Comparison of ENCODE assay signal across 1 cellular context in the genomic region with DNA sequence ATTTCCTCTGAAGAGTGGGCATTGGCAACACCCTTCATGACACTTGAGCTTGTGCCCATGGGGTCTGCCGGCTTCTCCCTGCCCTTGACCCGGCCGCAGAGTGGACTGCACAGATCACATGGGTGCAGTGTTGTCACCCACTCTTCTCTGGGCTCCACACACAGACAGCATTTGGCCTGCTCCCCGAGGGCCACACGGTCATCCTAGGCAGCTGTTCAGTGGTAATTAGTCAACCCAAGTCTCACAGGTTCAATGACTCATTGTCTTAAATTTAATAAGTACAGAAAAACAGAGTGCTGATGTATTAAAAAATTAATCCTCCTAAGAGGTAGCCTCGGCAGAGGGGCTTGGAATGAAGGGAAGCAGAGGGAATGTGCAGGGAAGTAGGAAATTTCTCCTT.
A peak's percentile ranks its signal among the peaks of the same experiment; 100 is the strongest.
TF ChIP-seq lines count a peak whose summit lies in the region.

No MANE protein-coding gene starts in this region.

TF ChIP-seq in GM12878, 131 proteins besides CTCF, POLR2A, EP300 and RAD21:
- TF ChIP-seq MEF2B (IDR thresholded peaks at IDR 0.05; ENCODE audit: partially characterized antibody, poor library complexity, severe bottlenecking) = peak; percentile 48
- TF ChIP-seq DPF2 (IDR thresholded peaks at IDR 0.05) = peak; percentile 59; the same call in 1 of the 2 replicates
- TF ChIP-seq, protein P1, sequence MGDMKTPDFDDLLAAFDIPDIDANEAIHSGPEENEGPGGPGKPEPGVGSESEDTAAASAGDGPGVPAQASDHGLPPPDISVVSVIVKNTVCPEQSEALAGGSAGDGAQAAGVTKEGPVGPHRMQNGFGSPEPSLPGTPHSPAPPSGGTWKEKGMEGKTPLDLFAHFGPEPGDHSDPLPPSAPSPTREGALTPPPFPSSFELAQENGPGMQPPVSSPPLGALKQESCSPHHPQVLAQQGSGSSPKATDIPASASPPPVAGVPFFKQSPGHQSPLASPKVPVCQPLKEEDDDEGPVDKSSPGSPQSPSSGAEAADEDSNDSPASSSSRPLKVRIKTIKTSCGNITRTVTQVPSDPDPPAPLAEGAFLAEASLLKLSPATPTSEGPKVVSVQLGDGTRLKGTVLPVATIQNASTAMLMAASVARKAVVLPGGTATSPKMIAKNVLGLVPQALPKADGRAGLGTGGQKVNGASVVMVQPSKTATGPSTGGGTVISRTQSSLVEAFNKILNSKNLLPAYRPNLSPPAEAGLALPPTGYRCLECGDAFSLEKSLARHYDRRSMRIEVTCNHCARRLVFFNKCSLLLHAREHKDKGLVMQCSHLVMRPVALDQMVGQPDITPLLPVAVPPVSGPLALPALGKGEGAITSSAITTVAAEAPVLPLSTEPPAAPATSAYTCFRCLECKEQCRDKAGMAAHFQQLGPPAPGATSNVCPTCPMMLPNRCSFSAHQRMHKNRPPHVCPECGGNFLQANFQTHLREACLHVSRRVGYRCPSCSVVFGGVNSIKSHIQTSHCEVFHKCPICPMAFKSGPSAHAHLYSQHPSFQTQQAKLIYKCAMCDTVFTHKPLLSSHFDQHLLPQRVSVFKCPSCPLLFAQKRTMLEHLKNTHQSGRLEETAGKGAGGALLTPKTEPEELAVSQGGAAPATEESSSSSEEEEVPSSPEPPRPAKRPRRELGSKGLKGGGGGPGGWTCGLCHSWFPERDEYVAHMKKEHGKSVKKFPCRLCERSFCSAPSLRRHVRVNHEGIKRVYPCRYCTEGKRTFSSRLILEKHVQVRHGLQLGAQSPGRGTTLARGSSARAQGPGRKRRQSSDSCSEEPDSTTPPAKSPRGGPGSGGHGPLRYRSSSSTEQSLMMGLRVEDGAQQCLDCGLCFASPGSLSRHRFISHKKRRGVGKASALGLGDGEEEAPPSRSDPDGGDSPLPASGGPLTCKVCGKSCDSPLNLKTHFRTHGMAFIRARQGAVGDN (IDR thresholded peaks at IDR 0.05) = peak; percentile 86
- peak; percentile 33 for TF ChIP-seq JUNB (IDR thresholded peaks at IDR 0.05)
- peak; percentile 77; the same call in 1 of the 2 replicates for TF ChIP-seq MTA2 (IDR thresholded peaks at IDR 0.05; ENCODE audit: low read depth)
- peak; percentile 29 to 43; a peak in 1 of 4 replicates for TF ChIP-seq BHLHE40 (IDR thresholded peaks at IDR 0.05; ENCODE audit: borderline replicate concordance in 1 of 2, low read depth in 2 of 2, low read length in 1 of 2)
- TF ChIP-seq BCL11A (IDR thresholded peaks at IDR 0.05; ENCODE audit: low read depth, low read length) = peak; percentile 77
- TF ChIP-seq ATF7 (IDR thresholded peaks at IDR 0.05; ENCODE audit: low read depth) = peak; percentile 52; the same call in 1 of the 2 replicates
- peak; percentile 78 for TF ChIP-seq TCF12 (IDR thresholded peaks at IDR 0.05; ENCODE audit: low read depth, low read length)
- TF ChIP-seq NR2F1 (conservative IDR thresholded peaks at IDR 0.05) = peak; percentile 61
- TF ChIP-seq HDGF (IDR thresholded peaks at IDR 0.05) = no peak
- TF ChIP-seq, protein P2, sequence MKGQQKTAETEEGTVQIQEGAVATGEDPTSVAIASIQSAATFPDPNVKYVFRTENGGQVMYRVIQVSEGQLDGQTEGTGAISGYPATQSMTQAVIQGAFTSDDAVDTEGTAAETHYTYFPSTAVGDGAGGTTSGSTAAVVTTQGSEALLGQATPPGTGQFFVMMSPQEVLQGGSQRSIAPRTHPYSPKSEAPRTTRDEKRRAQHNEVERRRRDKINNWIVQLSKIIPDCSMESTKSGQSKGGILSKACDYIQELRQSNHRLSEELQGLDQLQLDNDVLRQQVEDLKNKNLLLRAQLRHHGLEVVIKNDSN (IDR thresholded peaks at IDR 0.05; ENCODE audit: borderline replicate concordance, extremely low read length, insufficient read depth, low read depth, low read length) = peak; percentile 1
- TF ChIP-seq KDM1A (IDR thresholded peaks at IDR 0.05; ENCODE audit: borderline replicate concordance) = no peak
- TF ChIP-seq, protein P3, sequence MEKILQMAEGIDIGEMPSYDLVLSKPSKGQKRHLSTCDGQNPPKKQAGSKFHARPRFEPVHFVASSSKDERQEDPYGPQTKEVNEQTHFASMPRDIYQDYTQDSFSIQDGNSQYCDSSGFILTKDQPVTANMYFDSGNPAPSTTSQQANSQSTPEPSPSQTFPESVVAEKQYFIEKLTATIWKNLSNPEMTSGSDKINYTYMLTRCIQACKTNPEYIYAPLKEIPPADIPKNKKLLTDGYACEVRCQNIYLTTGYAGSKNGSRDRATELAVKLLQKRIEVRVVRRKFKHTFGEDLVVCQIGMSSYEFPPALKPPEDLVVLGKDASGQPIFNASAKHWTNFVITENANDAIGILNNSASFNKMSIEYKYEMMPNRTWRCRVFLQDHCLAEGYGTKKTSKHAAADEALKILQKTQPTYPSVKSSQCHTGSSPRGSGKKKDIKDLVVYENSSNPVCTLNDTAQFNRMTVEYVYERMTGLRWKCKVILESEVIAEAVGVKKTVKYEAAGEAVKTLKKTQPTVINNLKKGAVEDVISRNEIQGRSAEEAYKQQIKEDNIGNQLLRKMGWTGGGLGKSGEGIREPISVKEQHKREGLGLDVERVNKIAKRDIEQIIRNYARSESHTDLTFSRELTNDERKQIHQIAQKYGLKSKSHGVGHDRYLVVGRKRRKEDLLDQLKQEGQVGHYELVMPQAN (conservative IDR thresholded peaks at IDR 0.05) = no peak
- TF ChIP-seq IKZF1 (conservative IDR thresholded peaks at IDR 0.05) = peak; percentile 49
- TF ChIP-seq RAD51 (IDR thresholded peaks at IDR 0.05) = peak; percentile 27; the same call in 1 of the 2 replicates
- TF ChIP-seq NR2C2 (IDR thresholded peaks at IDR 0.05; ENCODE audit: borderline replicate concordance, control insufficient read depth, insufficient read length, low read depth) = no peak
